Comparison of ENCODE assay signal across 23 cellular contexts in genomic region chr11:72776117-72776843, GRCh38. TPM values are rescaled to one million over a fixed set of nuclear protein-coding genes. Genes with fewer than 3 reads are reported as not detected.
DNase-seq lines count a peak whose midpoint lies in the region; ATAC-seq and TF ChIP-seq lines count a peak whose summit lies in the region.
"Had no signal": no experiment of that assay in that cellular context is flagged by ENCODE, and none has a peak within 500 bp of the region (broad histone marks: within the 10 kb centered on the region; RNA-seq: fewer than 3 reads in every experiment).

No MANE protein-coding gene starts in this region.

- peak overlapping the region; percentile 28 for H3K27ac Mint-ChIP-seq in stimulated activated naive CD8-positive, alpha-beta T cell treated with anti-CD3 and anti-CD28 coated beads, Interleukin-15, amount 100 ng/mL, for 72 hours
- H3K27ac Mint-ChIP-seq in effector memory CD8-positive, alpha-beta T cell, result peak overlapping the region; percentile 5 to 56
- H3K27ac Mint-ChIP-seq: activated CD4-positive, alpha-beta T cell treated with anti-CD3 and anti-CD28 coated beads for 36 hours; CD8-positive, alpha-beta T cell had no signal

- H3K4me1 Mint-ChIP-seq in stimulated activated naive CD8-positive, alpha-beta T cell treated with anti-CD3 and anti-CD28 coated beads, Interleukin-15, amount 100 ng/mL, for 72 hours, result peaks cover 27% of the 10 kb centered on the region
- peaks cover 18 to 35% of the 10 kb centered on the region in 2 donors for H3K4me1 Mint-ChIP-seq in effector memory CD8-positive, alpha-beta T cell (ENCODE audit: low read depth in 2 of 2)

- H3K27me3 Mint-ChIP-seq in stimulated activated naive CD8-positive, alpha-beta T cell treated with anti-CD3 and anti-CD28 coated beads, Interleukin-15, amount 100 ng/mL, for 72 hours, result no peaks in the 10 kb centered on the region
- no peaks in the 10 kb centered on the region for H3K27me3 Mint-ChIP-seq in effector memory CD8-positive, alpha-beta T cell
- H3K27me3 Mint-ChIP-seq: activated CD4-positive, alpha-beta T cell treated with anti-CD3 and anti-CD28 coated beads for 36 hours; central memory CD8-positive, alpha-beta T cell had no signal

- H3K36me3 ChIP-seq in neutrophil, result peaks cover 4% of the 10 kb centered on the region
- no peaks in the 10 kb centered on the region for H3K36me3 ChIP-seq in SJCRH30
- H3K36me3 ChIP-seq: HAP-1, MG63, ovary, thoracic aorta had no signal

- H3K9me3 ChIP-seq in neutrophil (no peaks in the 10 kb centered on the region), SJCRH30 (replicated peaks) (no peaks in the 10 kb centered on the region)
- H3K9me3 ChIP-seq: HAP-1, MG63, ovary, SK-N-SH, thoracic aorta had no signal

- no peak for TF ChIP-seq CTCF in neutrophil (IDR thresholded peaks at IDR 0.05)

- peaks cover 2% of the 10 kb centered on the region for H3K36me3 Mint-ChIP-seq in effector memory CD8-positive, alpha-beta T cell (ENCODE audit: insufficient read depth)
- H3K36me3 Mint-ChIP-seq: CD8-positive, alpha-beta T cell had no signal

- H3K4me1 ChIP-seq in neutrophil (ENCODE audit: control insufficient read depth in 1 of 2, insufficient read depth in 1 of 2, low read depth in 1 of 2, low read length in 1 of 2) (peaks cover 50 to 54% of the 10 kb centered on the region in 2 experiments), SJCRH30 (peaks cover 20% of the 10 kb centered on the region)
- H3K4me1 ChIP-seq: HAP-1 had no signal

- H3K27ac ChIP-seq in neutrophil (peak overlapping the region; percentile 83), SJCRH30 (no peak overlapping the region)
- H3K27ac ChIP-seq: ovary, thoracic aorta had no signal

- H3K4me3 ChIP-seq in neutrophil (ENCODE audit: low read depth in 1 of 2, low read length in 1 of 2) (peak overlapping the region; percentile 13 to 49), SJCRH30 (no peak overlapping the region)
- H3K4me3 ChIP-seq: HAP-1, MG63, ovary, skin epidermis, thoracic aorta had no signal

- ATAC-seq in stimulated activated naive CD8-positive, alpha-beta T cell treated with anti-CD3 and anti-CD28 coated beads, Interleukin-15, amount 100 ng/mL, for 72 hours, result no peak
- ATAC-seq in stimulated activated naive CD8-positive, alpha-beta T cell treated with anti-CD3 and anti-CD28 coated beads, Interleukin-15, Interleukin-2, amounts not matched to agents 100 U/mL and 50 U/mL, for 24 hours, result no peak
- no peak for ATAC-seq in effector memory CD8-positive, alpha-beta T cell (replicated peaks)
- ATAC-seq in HG02678 (IDR thresholded peaks at IDR 0.05; ENCODE audit: unreplicated experiment) (no peak), GM21360 (IDR thresholded peaks at IDR 0.05; ENCODE audit: unreplicated experiment) (no peak)
- ATAC-seq: activated CD4-positive, alpha-beta T cell treated with anti-CD3 and anti-CD28 coated beads for 36 hours; CD8-positive, alpha-beta T cell had no signal

- H3K4me3 Mint-ChIP-seq in stimulated activated naive CD8-positive, alpha-beta T cell treated with anti-CD3 and anti-CD28 coated beads, Interleukin-15, amount 100 ng/mL, for 72 hours, result no peak overlapping the region
- H3K4me3 Mint-ChIP-seq in effector memory CD8-positive, alpha-beta T cell, result no peak overlapping the region
- H3K4me3 Mint-ChIP-seq: activated CD4-positive, alpha-beta T cell treated with anti-CD3 and anti-CD28 coated beads for 36 hours; CD8-positive, alpha-beta T cell; central memory CD8-positive, alpha-beta T cell had no signal

- H3K27me3 ChIP-seq in neutrophil (peaks cover 16% of the 10 kb centered on the region), SJCRH30 (no peaks in the 10 kb centered on the region)
- H3K27me3 ChIP-seq: MG63, ovary had no signal

- H3K9me3 Mint-ChIP-seq in stimulated activated naive CD8-positive, alpha-beta T cell treated with anti-CD3 and anti-CD28 coated beads, Interleukin-15, amount 100 ng/mL, for 72 hours, result no peaks in the 10 kb centered on the region
- H3K9me3 Mint-ChIP-seq in effector memory CD8-positive, alpha-beta T cell, result no peaks in the 10 kb centered on the region
- H3K9me3 Mint-ChIP-seq: CD8-positive, alpha-beta T cell; central memory CD8-positive, alpha-beta T cell had no signal

- DNase-seq in stimulated activated naive CD8-positive, alpha-beta T cell treated with anti-CD3 and anti-CD28 coated beads, Interleukin-15, amount 100 ng/mL, for 72 hours, result no peak
- no peak for DNase-seq in stimulated activated naive CD8-positive, alpha-beta T cell treated with anti-CD3 and anti-CD28 coated beads, Interleukin-15, Interleukin-2, amounts not matched to agents 100 U/mL and 50 U/mL, for 24 hours
- DNase-seq in effector memory CD8-positive, alpha-beta T cell, result no peak
- no peak for DNase-seq in stimulated activated naive CD4-positive, alpha-beta T cell treated with Interleukin-2 at 50 U/mL for 16 hours (lab: John Stamatoyannopoulos, UW)
- no peak for DNase-seq in SJCRH30
- DNase-seq: activated CD4-positive, alpha-beta T cell treated with anti-CD3 and anti-CD28 coated beads for 36 hours; activated gamma-delta T cell; CD8-positive, alpha-beta T cell; DND-41; IMR-90; MG63; NCI-H1436 treated with DMSO at 0.1 percent for 48 hours; ovary; SK-N-SH; stimulated activated CD4-positive, alpha-beta T cell treated with anti-CD3 and anti-CD28 coated beads, Interleukin-4, amount 100 ng/mL, for 1 hour; T-helper 9 cell had no signal

RNA-seq across cellular contexts. Expression of gene STARD10, which starts 17.6 kb away (rescaled TPM):
- 6.0 and 10.3 TPM in 2 replicates for total RNA-seq in SJCRH30 (2014; rRNA removed; shearing (Covaris generic))

RNA-seq across cellular contexts. Expression of gene ARAP1, which starts 24.1 kb away (rescaled TPM):
- 19.0 and 22.1 TPM in 2 replicates for total RNA-seq in SJCRH30 (2014; rRNA removed; shearing (Covaris generic))

RNA-seq across cellular contexts. Expression of gene ATG16L2, which starts 37.9 kb away (rescaled TPM):
- 2.9 and 6.8 TPM in 2 replicates for total RNA-seq in SJCRH30 (2014; rRNA removed; shearing (Covaris generic))
